In the genomic region with DNA sequence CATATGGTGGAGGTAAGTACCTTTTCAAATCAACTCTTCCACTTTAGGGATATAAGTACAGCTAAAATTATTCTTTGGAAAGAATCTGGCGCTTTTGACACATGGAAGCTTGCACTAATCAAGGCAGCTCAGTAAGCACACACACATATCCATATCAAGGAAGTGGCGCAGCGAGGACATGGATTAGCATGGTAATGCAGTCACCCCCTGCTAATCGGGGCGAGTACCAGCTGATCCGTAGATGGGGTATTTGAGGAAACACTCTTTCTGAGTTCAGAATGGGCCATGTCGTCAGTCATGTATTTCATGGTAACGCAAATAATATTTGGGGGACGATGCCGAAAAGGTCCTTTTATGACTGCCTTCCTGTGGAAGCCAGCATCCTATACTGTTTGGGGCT, we compare ENCODE assay signal across 20 cellular contexts.
A peak's percentile ranks its signal among the peaks of the same experiment; 100 is the strongest.
DNase-seq lines count a peak whose midpoint lies in the region; ATAC-seq and TF ChIP-seq lines count a peak whose summit lies in the region.
"Had no signal": no experiment of that assay in that cellular context is flagged by ENCODE, and none has a peak within 500 bp of the region (broad histone marks: within the 10 kb centered on the region; RNA-seq: fewer than 3 reads in every experiment).

No MANE protein-coding gene starts in this region.

- no peak for ATAC-seq in left lobe of liver

- H3K4me1 Mint-ChIP-seq in endodermal cell, result peaks cover 9% of the 10 kb centered on the region
- H3K4me1 Mint-ChIP-seq: CD14-positive monocyte; CD4-positive, alpha-beta memory T cell; CD4-positive, CD25-positive, alpha-beta regulatory T cell; CD8-positive, alpha-beta memory T cell had no signal

- H3K27me3 ChIP-seq in H7 (ENCODE audit: control insufficient read depth, insufficient read depth, low read length) (no peaks in the 10 kb centered on the region), endodermal cell (ENCODE audit: control insufficient read depth, insufficient read depth, low read length, poor library complexity, severe bottlenecking) (no peaks in the 10 kb centered on the region), thyroid gland (no peaks in the 10 kb centered on the region)
- H3K27me3 ChIP-seq: BE2C, BLaER1 had no signal

- H3K36me3 ChIP-seq in H7 (replicated peaks; ENCODE audit: control insufficient read depth, insufficient read depth, low read length), result no peaks in the 10 kb centered on the region
- peaks cover 5% of the 10 kb centered on the region for H3K36me3 ChIP-seq in endodermal cell (ENCODE audit: control insufficient read depth, insufficient read depth, low read length)
- H3K36me3 ChIP-seq in thyroid gland, result no peaks in the 10 kb centered on the region
- H3K36me3 ChIP-seq: BE2C had no signal

- H3K4me1 ChIP-seq in endodermal cell (ENCODE audit: control insufficient read depth, insufficient read depth, low read length) (no peaks in the 10 kb centered on the region), thyroid gland (no peaks in the 10 kb centered on the region)
- H3K4me1 ChIP-seq: BE2C, BLaER1 had no signal

- 86 to 89% methylated on average over 7 to 10 of the region's 10 CpGs for WGBS in endodermal cell (ENCODE audit: insufficient coverage in 1 of 2, insufficient read length in 1 of 2), 2 experiments
- 89 to 96% methylated on average over 10 of the region's 10 CpGs for WGBS in thyroid gland, 2 donors

- no peaks in the 10 kb centered on the region for H3K9me3 Mint-ChIP-seq in endodermal cell
- H3K9me3 Mint-ChIP-seq: CD4-positive, alpha-beta memory T cell; CD8-positive, alpha-beta memory T cell had no signal

- no peak overlapping the region for H3K9ac ChIP-seq in endodermal cell (ENCODE audit: extremely low read depth, low read length, poor library complexity, severe bottlenecking)
- H3K9ac ChIP-seq: BLaER1 had no signal

- intact Hi-C loops in thyroid gland (cut with DNase I), result no loop called here

- peaks cover 1% of the 10 kb centered on the region for H3K36me3 Mint-ChIP-seq in endodermal cell (ENCODE audit: low read depth)
- H3K36me3 Mint-ChIP-seq: CD14-positive monocyte; CD4-positive, alpha-beta memory T cell; CD4-positive, CD25-positive, alpha-beta regulatory T cell had no signal

- H3K27ac Mint-ChIP-seq in endodermal cell, result no peak overlapping the region
- H3K27ac Mint-ChIP-seq: CD14-positive monocyte; CD4-positive, alpha-beta memory T cell; CD4-positive, CD25-positive, alpha-beta regulatory T cell; CD8-positive, alpha-beta memory T cell had no signal

- H3K9me3 ChIP-seq in endodermal cell (ENCODE audit: control insufficient read depth, low read length), result no peaks in the 10 kb centered on the region
- no peaks in the 10 kb centered on the region for H3K9me3 ChIP-seq in thyroid gland
- H3K9me3 ChIP-seq: BE2C, BLaER1 had no signal

- peak; percentile 60 for DNase-seq in H7
- peak; percentile 31 for DNase-seq in endodermal cell
- DNase-seq in ureter (ENCODE audit: low spot score), result peak; percentile 26
- no peak for DNase-seq in stimulated activated CD4-positive, alpha-beta T cell treated with anti-CD3 and anti-CD28 coated beads, Interleukin-15, amount 100 ng/mL, for 24 hours
- no peak for DNase-seq in left lobe of liver (ENCODE audit: low spot score)
- DNase-seq in thyroid gland, result no peak
- DNase-seq: 8988T; ACHN; BE2C; C1 segment of cervical spinal cord; CD4-positive, alpha-beta memory T cell; CD4-positive, CD25-positive, alpha-beta regulatory T cell; CD8-positive, alpha-beta memory T cell; COR-L47; DMS 273 treated with DMSO at 0.1 percent for 48 hours; DMS153; DMS79 treated with DMSO at 0.1 percent for 48 hours; GF-D8 had no signal

- no peak overlapping the region for H3K4me3 Mint-ChIP-seq in endodermal cell
- H3K4me3 Mint-ChIP-seq: CD14-positive monocyte; CD4-positive, alpha-beta memory T cell; CD4-positive, CD25-positive, alpha-beta regulatory T cell; CD8-positive, alpha-beta memory T cell had no signal

- TF ChIP-seq CTCF in endodermal cell (conservative IDR thresholded peaks at IDR 0.05) (no peak), thyroid gland (IDR thresholded peaks at IDR 0.05) (no peak)

- H3K27ac ChIP-seq in endodermal cell (ENCODE audit: low read depth, low read length), result no peak overlapping the region
- H3K27ac ChIP-seq in thyroid gland, result no peak overlapping the region
- H3K27ac ChIP-seq: BLaER1 had no signal

- H3K4me3 ChIP-seq in H7 (ENCODE audit: insufficient read depth, low read depth, low read length), result no peak overlapping the region
- H3K4me3 ChIP-seq in endodermal cell (ENCODE audit: low read length), result no peak overlapping the region
- no peak overlapping the region for H3K4me3 ChIP-seq in thyroid gland (replicated peaks in 1 of 3)
- H3K4me3 ChIP-seq: BLaER1 had no signal

- H3K27me3 Mint-ChIP-seq in endodermal cell (ENCODE audit: insufficient read depth), result peaks cover 12% of the 10 kb centered on the region

- no peak for TF ChIP-seq POLR2A in thyroid gland (IDR thresholded peaks at IDR 0.05)

Comparison
In these comparisons a context has a peak if more than half of its experiments do, and no peak if none do; other contexts are left out.
1. DNase-seq: peak in H7 (single experiment), endodermal cell (single experiment) and ureter (single experiment); none in stimulated activated CD4-positive, alpha-beta T cell treated with anti-CD3 and anti-CD28 coated beads, Interleukin-15, amount 100 ng/mL, for 24 hours (single experiment), left lobe of liver (single experiment) and thyroid gland (0 of 2).